Comparison of ENCODE assay signal across 15 cellular contexts in genomic region chr5:38548064-38548759, GRCh38. TPM values are rescaled to one million over a fixed set of nuclear protein-coding genes. Genes with fewer than 3 reads are reported as not detected.
DNase-seq lines count a peak whose midpoint lies in the region; ATAC-seq and TF ChIP-seq lines count a peak whose summit lies in the region.
"Had no signal": no experiment of that assay in that cellular context is flagged by ENCODE, and none has a peak within 500 bp of the region (broad histone marks: within the 10 kb centered on the region; RNA-seq: fewer than 3 reads in every experiment).

No MANE protein-coding gene starts in this region.

- no peaks in the 10 kb centered on the region for H3K36me3 ChIP-seq in PC-3 (ENCODE audit: low read depth, low read length)
- H3K36me3 ChIP-seq in psoas muscle (ENCODE audit: insufficient read depth in 1 of 2, low read depth in 1 of 2), result no peaks in the 10 kb centered on the region
- no peaks in the 10 kb centered on the region for H3K36me3 ChIP-seq in Peyer's patch
- H3K36me3 ChIP-seq: ovary had no signal

- POLR2A ChIA-PET in PC-3 (lab: Charles Lee; ENCODE audit: unreplicated experiment), result no interaction called here

- no peak overlapping the region for H3K4me3 Mint-ChIP-seq in activated T-helper 17 cell treated with anti-CD3 and anti-CD28 coated beads, Interleukin-2, amount 50 U/mL, for 72 hours
- H3K4me3 Mint-ChIP-seq: activated CD8-positive, alpha-beta T cell treated with anti-CD3 and anti-CD28 coated beads, Interleukin-2, amount 10 ng/mL, durations not matched to agents 7 days and 5 days had no signal

- WGBS in psoas muscle, 3 donors, result 5 to 41% (median 22%) methylated on average over 1 of the region's 1 CpG

- DNase-seq in DMS53 (lab: John Stamatoyannopoulos, UW), result peak; percentile 51
- peak; percentile 22 for DNase-seq in PC-3
- no peak for DNase-seq in Right ventricle myocardium superior
- DNase-seq in psoas muscle, result no peak
- no peak for DNase-seq in Peyer's patch
- DNase-seq in activated T-cell treated with anti-CD3 and anti-CD28 coated beads, Interleukin-2, amount 50 U/mL, for 48 hours, result no peak
- DNase-seq: activated CD8-positive, alpha-beta T cell treated with anti-CD3 and anti-CD28 coated beads, Interleukin-2, amount 10 ng/mL, durations not matched to agents 7 days and 5 days; glutamatergic neuron; NCI-H1417 treated with DMSO at 0.1 percent for 48 hours; ovary; stimulated activated naive CD4-positive, alpha-beta T cell had no signal

- H3K27me3 ChIP-seq in PC-3 (ENCODE audit: low read length), result no peaks in the 10 kb centered on the region
- H3K27me3 ChIP-seq in psoas muscle (ENCODE audit: insufficient read depth in 3 of 3, low read length in 2 of 3), result no peaks in the 10 kb centered on the region
- no peaks in the 10 kb centered on the region for H3K27me3 ChIP-seq in Peyer's patch
- H3K27me3 ChIP-seq: ovary had no signal

- H3K79me2 ChIP-seq in PC-3 (ENCODE audit: low read length), result peaks cover 22% of the 10 kb centered on the region

- H3K27ac ChIP-seq in PC-3 (ENCODE audit: low read length) (no peak overlapping the region), psoas muscle (peak overlapping the region; percentile 70), Peyer's patch (no peak overlapping the region)
- H3K27ac ChIP-seq: KMS-11 had no signal

- H3K27me3 Mint-ChIP-seq in activated T-helper 17 cell treated with anti-CD3 and anti-CD28 coated beads, Interleukin-2, amount 50 U/mL, for 72 hours, result peaks cover 16% of the 10 kb centered on the region

- no peaks in the 10 kb centered on the region for H4K20me1 ChIP-seq in PC-3 (ENCODE audit: low read length)

- H3K9me3 ChIP-seq in PC-3 (ENCODE audit: low read length), result no peaks in the 10 kb centered on the region
- H3K9me3 ChIP-seq in psoas muscle, result no peaks in the 10 kb centered on the region
- no peaks in the 10 kb centered on the region for H3K9me3 ChIP-seq in Peyer's patch
- H3K9me3 ChIP-seq: ovary had no signal

- H3K4me2 ChIP-seq in PC-3 (ENCODE audit: low read length), result no peak overlapping the region
- H3K4me2 ChIP-seq: KMS-11 had no signal

- no peaks in the 10 kb centered on the region for H3K9me2 ChIP-seq in PC-3 (replicated peaks; ENCODE audit: low read length)

- peaks cover 34% of the 10 kb centered on the region for H3K4me1 ChIP-seq in PC-3 (ENCODE audit: insufficient read depth, low read length)
- H3K4me1 ChIP-seq in psoas muscle, result peaks cover 65% of the 10 kb centered on the region
- peaks cover 0 to 5% (median 0%) of the 10 kb centered on the region in 4 donors for H3K4me1 ChIP-seq in Peyer's patch

- H3K4me3 ChIP-seq in PC-3 (ENCODE audit: low read length), result no peak overlapping the region
- H3K4me3 ChIP-seq in psoas muscle, result no peak overlapping the region
- H3K4me3 ChIP-seq in Peyer's patch, result no peak overlapping the region
- H3K4me3 ChIP-seq: ovary had no signal

- TF ChIP-seq POLR2A in Peyer's patch (IDR thresholded peaks at IDR 0.05), result no peak

- H3K9ac ChIP-seq in PC-3 (ENCODE audit: low read length), result no peak overlapping the region
- H3K9ac ChIP-seq: KMS-11 had no signal

- no peaks in the 10 kb centered on the region for H3K4me1 Mint-ChIP-seq in activated T-helper 17 cell treated with anti-CD3 and anti-CD28 coated beads, Interleukin-2, amount 50 U/mL, for 72 hours

- no peaks in the 10 kb centered on the region for H3F3A ChIP-seq in PC-3 (ENCODE audit: low read length, unreplicated experiment)

- H3K36me3 Mint-ChIP-seq in activated T-helper 17 cell treated with anti-CD3 and anti-CD28 coated beads, Interleukin-2, amount 50 U/mL, for 72 hours (ENCODE audit: low read depth), result no peaks in the 10 kb centered on the region

- intact Hi-C loops in PC-3 (cut with micrococcal nuclease) (no loop called here), Right ventricle myocardium superior (cut with DNase I) (no loop called here), psoas muscle (cut with DNase I) (no loop called here)

- H2AFZ ChIP-seq in PC-3 (ENCODE audit: low read length), result no peak overlapping the region

- ATAC-seq in PC-3 (peak; percentile 50; the same call in 1 of the 2 replicates), Right ventricle myocardium superior (ENCODE audit: poor library complexity) (peak; percentile 61), psoas muscle (peak; percentile 76 to 82 (median 80)), GM19455 (IDR thresholded peaks at IDR 0.05; ENCODE audit: unreplicated experiment) (no peak)
- ATAC-seq in activated T-helper 17 cell treated with anti-CD3 and anti-CD28 coated beads, Interleukin-2, amount 50 U/mL, for 72 hours (replicated peaks), result no peak
- ATAC-seq: activated CD8-positive, alpha-beta T cell treated with anti-CD3 and anti-CD28 coated beads, Interleukin-2, amount 10 ng/mL, durations not matched to agents 7 days and 5 days had no signal

- BruUV-seq in PC-3 (replicated peaks; lab: Mats Ljungman, UMichigan), result no TSS peak

- H3K27ac Mint-ChIP-seq in activated T-helper 17 cell treated with anti-CD3 and anti-CD28 coated beads, Interleukin-2, amount 50 U/mL, for 72 hours, result no peak overlapping the region
- H3K27ac Mint-ChIP-seq: activated CD8-positive, alpha-beta T cell treated with anti-CD3 and anti-CD28 coated beads, Interleukin-2, amount 10 ng/mL, durations not matched to agents 7 days and 5 days; activated T-helper 2 cell treated with anti-CD3 and anti-CD28 coated beads, Interferon-gamma antibody, Interleukin-2, Interleukin-4, amounts not matched to agents 10 μg/mL and 5 μg/mL and 100 μg/mL, durations not matched to agents 14 hours and 24 hours and 36 hours had no signal

- CTCF ChIA-PET in PC-3 (lab: Charles Lee), result no interaction called here

- TF ChIP-seq CTCF in PC-3 (conservative IDR thresholded peaks at IDR 0.05; ENCODE audit: low read depth, low read length) (no peak), psoas muscle (IDR thresholded peaks at IDR 0.05) (no peak), Peyer's patch (IDR thresholded peaks at IDR 0.05) (no peak)

- no peaks in the 10 kb centered on the region for H3K9me3 Mint-ChIP-seq in activated T-helper 17 cell treated with anti-CD3 and anti-CD28 coated beads, Interleukin-2, amount 50 U/mL, for 72 hours
- H3K9me3 Mint-ChIP-seq: activated T-helper 2 cell treated with anti-CD3 and anti-CD28 coated beads, Interferon-gamma antibody, Interleukin-2, Interleukin-4, amounts not matched to agents 10 μg/mL and 5 μg/mL and 100 μg/mL, durations not matched to agents 14 hours and 24 hours and 36 hours had no signal

RNA-seq across cellular contexts. Expression of gene LIFR, which starts 8.2 kb away (rescaled TPM):
- total RNA-seq in PC-3 (2014; rRNA removed) (10.4 and 15.7 TPM in 2 replicates), Right ventricle myocardium superior (53.2 TPM), psoas muscle (10 to 100 TPM; 28.9 to 74.5 (median 57.1) TPM), Peyer's patch (10 to 100 TPM; 10.7 to 98.2 (median 19.9) TPM)
- 10 to 100 TPM; 10.1 to 27.4 (median 10.4) TPM for polyA plus RNA-seq in psoas muscle
- total RNA-seq in activated T-helper 17 cell treated with anti-CD3 and anti-CD28 coated beads, Interleukin-2, amount 50 U/mL, for 72 hours, result under 1 TPM; 0.16 to 0.35 TPM
- total RNA-seq: activated CD8-positive, alpha-beta T cell treated with anti-CD3 and anti-CD28 coated beads, Interleukin-2, amount 10 ng/mL, durations not matched to agents 7 days and 5 days had no signal

Comparison
In these comparisons a context has a peak if more than half of its experiments do, and no peak if none do; other contexts are left out.
1. DNase-seq: peak in DMS53 (single experiment) and PC-3 (single experiment); none in Right ventricle myocardium superior (single experiment), psoas muscle (0 of 2), Peyer's patch (0 of 3) and activated T-cell treated with anti-CD3 and anti-CD28 coated beads, Interleukin-2, amount 50 U/mL, for 48 hours (0 of 2).
2. ATAC-seq: peak in PC-3 (single experiment), Right ventricle myocardium superior (single experiment) and psoas muscle (4 of 4); none in GM19455 (single experiment) and activated T-helper 17 cell treated with anti-CD3 and anti-CD28 coated beads, Interleukin-2, amount 50 U/mL, for 72 hours (single experiment).